Comparison of ENCODE assay signal across 8 cellular contexts in the genomic region with DNA sequence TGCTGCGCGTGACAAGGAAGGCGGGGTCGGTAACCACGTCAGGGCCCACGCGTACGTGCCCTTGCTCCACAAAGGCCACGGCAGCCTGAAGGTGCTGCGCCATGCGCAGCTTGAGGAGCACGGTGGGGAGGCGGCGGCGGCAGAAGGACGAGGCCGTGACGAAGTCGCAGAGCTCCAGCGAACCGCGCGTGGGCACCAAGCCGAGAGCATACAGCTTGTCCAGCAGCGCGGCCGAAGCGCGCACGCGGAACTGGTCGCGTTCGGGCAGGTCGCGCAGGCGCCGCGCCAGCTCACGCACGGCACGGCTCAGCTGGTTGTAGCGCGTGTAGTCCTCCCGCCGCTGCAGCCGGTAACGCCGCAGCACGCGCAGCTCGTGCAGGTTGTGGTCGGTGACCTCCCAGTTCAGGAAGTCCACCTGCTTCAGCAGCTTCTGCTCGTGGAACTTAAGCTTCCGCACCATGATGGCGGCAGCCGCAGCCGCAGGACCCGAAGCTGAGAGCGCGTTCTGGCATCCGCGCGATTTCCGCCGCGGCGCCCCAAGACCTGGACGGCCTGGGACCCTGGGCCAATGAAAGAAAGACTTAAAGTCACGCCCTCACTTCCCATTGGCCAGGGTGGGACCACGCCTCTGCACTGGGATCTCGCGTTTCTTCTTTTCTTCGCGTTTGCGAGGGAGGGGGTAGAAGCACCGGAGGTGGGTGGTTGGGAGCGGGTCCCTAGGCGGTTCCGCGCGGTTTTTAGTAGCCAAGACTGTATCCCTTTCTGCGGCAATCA. TPM values are rescaled to one million over a fixed set of nuclear protein-coding genes. Genes with fewer than 3 reads are reported as not detected.
DNase-seq lines count a peak whose midpoint lies in the region; ATAC-seq and TF ChIP-seq lines count a peak whose summit lies in the region.

Gene IMP3, minus strand, starts transcription at position 516 of the 774 bp plus-strand sequence. Its CDS starts 56 bp downstream, at position 460.

- peak within 1 kb of the TSS; percentile 99 for H3K4me3 Mint-ChIP-seq in activated CD4-positive, alpha-beta T cell treated with anti-CD3 and anti-CD28 coated beads for 36 hours

- peaks cover 25% of the 10 kb centered on the region for H3K4me1 Mint-ChIP-seq in activated CD4-positive, alpha-beta T cell treated with anti-CD3 and anti-CD28 coated beads for 36 hours

- peak within 1 kb of the TSS; percentile 96 for H3K27ac Mint-ChIP-seq in activated CD4-positive, alpha-beta T cell treated with anti-CD3 and anti-CD28 coated beads for 36 hours

- ATAC-seq in HG03442 (IDR thresholded peaks at IDR 0.05; ENCODE audit: unreplicated experiment), result peak; percentile 86
- peak; percentile 92 for ATAC-seq in activated CD4-positive, alpha-beta T cell treated with anti-CD3 and anti-CD28 coated beads for 36 hours

- H3K4me3 ChIP-seq in choroid plexus epithelial cell (ENCODE audit: low read depth, low read length), result peak within 1 kb of the TSS; percentile 97

- no peaks in the 10 kb centered on the region for H3K9me3 Mint-ChIP-seq in activated CD4-positive, alpha-beta T cell treated with anti-CD3 and anti-CD28 coated beads for 36 hours (ENCODE audit: low read depth)

- intact Hi-C loops in activated CD4-positive, alpha-beta T cell treated with anti-CD3 and anti-CD28 coated beads for 36 hours (cut with DNase I, micrococcal nuclease), result loop anchor here (1.0 to 10.0 kb wide), 15 partner anchors 15 to 1025 kb away; partner anchors contain the start of genes PTPN9 (in 2 of the 2), SNUPN (in 2 of the 2), C15orf39 (in 1 of the 2) and CLK3 (in 1 of the 2)

- no peak for TF ChIP-seq CTCF in choroid plexus epithelial cell (conservative IDR thresholded peaks at IDR 0.05; ENCODE audit: low read depth, low read length)

- H3K36me3 Mint-ChIP-seq in activated CD4-positive, alpha-beta T cell treated with anti-CD3 and anti-CD28 coated beads for 36 hours (ENCODE audit: low read depth), result peaks cover 32% of the 10 kb centered on the region

- POLR2A ChIA-PET in activated CD4-positive, alpha-beta T cell treated with anti-CD3 and anti-CD28 coated beads for 36 hours (lab: Charles Lee), result interaction anchor here (0.5 to 4.6 kb wide), 13 partner anchors 12 to 272 kb away, joined by 3 to 47 read pairs (median 3); partner anchors contain the start of genes MAN2C1, PTPN9, SIN3A and SNUPN

- DNase-seq in Ammon's horn (ENCODE audit: low spot score) (peak; percentile 99), GM19238 (ENCODE audit: insufficient read length, low spot score) (peak; percentile 98), NCI-H524 (lab: John Stamatoyannopoulos, UW) (peak; percentile 98 to 99), choroid plexus epithelial cell (ENCODE audit: low read depth) (peak; percentile 98), kidney glomerular epithelial cell (lab: John Stamatoyannopoulos, UW) (peak; percentile 97)
- peak; percentile 96 for DNase-seq in activated CD4-positive, alpha-beta T cell treated with anti-CD3 and anti-CD28 coated beads for 36 hours
- peak; percentile 74 to 77 for DNase-seq in stimulated activated CD4-positive, alpha-beta T cell treated with anti-CD3 and anti-CD28 coated beads, Interleukin-1b, Interleukin-23, amount 100 ng/mL, for 1 hour (ENCODE audit: low read depth in 2 of 2)

- no peaks in the 10 kb centered on the region for H3K27me3 Mint-ChIP-seq in activated CD4-positive, alpha-beta T cell treated with anti-CD3 and anti-CD28 coated beads for 36 hours

- CTCF ChIA-PET in activated CD4-positive, alpha-beta T cell treated with anti-CD3 and anti-CD28 coated beads for 36 hours (lab: Charles Lee), result interaction anchor here (0.6 to 3.3 kb wide), 14 partner anchors 10 to 587 kb away, joined by 3 to 37 read pairs (median 6); partner anchors contain the start of genes MAN2C1, PTPN9 and SNUPN

RNA-seq across cellular contexts. Expression of gene IMP3, which starts in this region (rescaled TPM):
- 10 to 100 TPM; 80.3 to 87.5 TPM for total RNA-seq in activated CD4-positive, alpha-beta T cell treated with anti-CD3 and anti-CD28 coated beads for 36 hours

Comparison
In these comparisons a context has a peak if more than half of its experiments do, and no peak if none do; other contexts are left out.
1. Peak in every context shown above with its lines: DNase-seq, ATAC-seq and H3K4me3 ChIP-seq.